In genomic region chr15:31345606-31346366, GRCh38 we compare ENCODE assay signal across 9 cellular contexts. TPM values are rescaled to one million over a fixed set of nuclear protein-coding genes. Genes with fewer than 3 reads are reported as not detected.
DNase-seq lines count a peak whose midpoint lies in the region; ATAC-seq and TF ChIP-seq lines count a peak whose summit lies in the region.
"Had no signal": no experiment of that assay in that cellular context is flagged by ENCODE, and none has a peak within 500 bp of the region (broad histone marks: within the 10 kb centered on the region; RNA-seq: fewer than 3 reads in every experiment).

No MANE protein-coding gene starts in this region.

- peaks cover 94% of the 10 kb centered on the region for H3K79me2 ChIP-seq in Karpas-422 (ENCODE audit: low read length)

- POLR2A ChIA-PET in MCF 10A (lab: Yijun Ruan, JAX) = no interaction called here

- no peaks in the 10 kb centered on the region for H3K36me3 ChIP-seq in breast epithelium
- no peaks in the 10 kb centered on the region for H3K36me3 ChIP-seq in Karpas-422 (ENCODE audit: insufficient read depth, low read length)

- TF ChIP-seq POLR2A in breast epithelium (IDR thresholded peaks at IDR 0.05) = no peak

- H3K4me1 Mint-ChIP-seq in MCF 10A (ENCODE audit: insufficient read depth, unreplicated experiment) (peaks cover 25% of the 10 kb centered on the region), immature natural killer cell (peaks cover 100% of the 10 kb centered on the region in 2 donors)

- H3K27me3 Mint-ChIP-seq in MCF 10A (ENCODE audit: insufficient read depth, unreplicated experiment) (no peaks in the 10 kb centered on the region), immature natural killer cell (ENCODE audit: low read depth in 3 of 3) (peaks cover 38 to 70% (median 50%) of the 10 kb centered on the region in 3 donors)

- no TSS peak for BruUV-seq in MCF 10A (replicated peaks; lab: Mats Ljungman, UMichigan)

- intact Hi-C loops in breast epithelium (cut with DNase I; ENCODE audit: low total_unique reads) = no loop called here
- intact Hi-C loops in MCF 10A (cut with micrococcal nuclease) = no loop called here

- H3K27me3 ChIP-seq in breast epithelium (no peaks in the 10 kb centered on the region), Karpas-422 (ENCODE audit: low read length) (no peaks in the 10 kb centered on the region)

- H3K9me3 ChIP-seq in breast epithelium (no peaks in the 10 kb centered on the region), Karpas-422 (ENCODE audit: low read length) (no peaks in the 10 kb centered on the region)

- peaks cover 64% of the 10 kb centered on the region; the same call in 1 of the 2 replicates for H4K20me1 ChIP-seq in Karpas-422 (ENCODE audit: insufficient read depth, low read depth, low read length)

- CTCF ChIA-PET in MCF 10A (lab: Yijun Ruan, JAX) = interaction anchor here (0.6 kb wide), 2 partner anchors 51 to 635 kb away, joined by 3 to 5 read pairs; no protein-coding TSS in a partner anchor

- H3K9me2 ChIP-seq in Karpas-422 (replicated peaks; ENCODE audit: insufficient read depth, low read length) = no peaks in the 10 kb centered on the region

- DNase-seq in breast epithelium (ENCODE audit: low spot score in 2 of 2) (no peak), MCF 10A (ENCODE audit: unreplicated experiment) (no peak), Karpas-422 (no peak), immature natural killer cell (peak; percentile 54 to 76 (median 61)), NCI-H128 (lab: John Stamatoyannopoulos, UW; ENCODE audit: unreplicated experiment) (no peak), GM03348 (ENCODE audit: low spot score) (no peak)

- H2AFZ ChIP-seq in Karpas-422 (ENCODE audit: low read length) = no peak overlapping the region

- H3K36me3 Mint-ChIP-seq in MCF 10A (ENCODE audit: insufficient read depth, unreplicated experiment) = peaks cover 17% of the 10 kb centered on the region
- H3K36me3 Mint-ChIP-seq in immature natural killer cell = no peaks in the 10 kb centered on the region

- no peak for TF ChIP-seq CTCF in breast epithelium (IDR thresholded peaks at IDR 0.05)
- no peak for TF ChIP-seq CTCF in MCF 10A (IDR thresholded peaks at IDR 0.05; ENCODE audit: unreplicated experiment)

- ATAC-seq in HG02970 (IDR thresholded peaks at IDR 0.05; ENCODE audit: low FRiP score, unreplicated experiment) (no peak), HG03342 (IDR thresholded peaks at IDR 0.05; ENCODE audit: unreplicated experiment) (no peak)
- ATAC-seq: Panc1 had no signal

- no peak overlapping the region for H3K4me3 Mint-ChIP-seq in MCF 10A (ENCODE audit: unreplicated experiment)
- peak overlapping the region; percentile 70 to 85 (median 80) for H3K4me3 Mint-ChIP-seq in immature natural killer cell

- peak overlapping the region; percentile 17 to 61 for H3K27ac ChIP-seq in breast epithelium
- peak overlapping the region; percentile 89 for H3K27ac ChIP-seq in Karpas-422 (ENCODE audit: low read length)

- peak overlapping the region; percentile 65 for H3K9ac ChIP-seq in Karpas-422 (ENCODE audit: low read length)

- H3K27ac Mint-ChIP-seq in MCF 10A (ENCODE audit: low read depth, unreplicated experiment) (no peak overlapping the region), immature natural killer cell (peak overlapping the region; percentile 92 to 96 (median 95))

- H3K4me1 ChIP-seq in breast epithelium (peaks cover 7 to 28% of the 10 kb centered on the region in 2 donors), Karpas-422 (ENCODE audit: low read length) (peaks cover 95% of the 10 kb centered on the region)

- H3K9me3 Mint-ChIP-seq in MCF 10A (ENCODE audit: unreplicated experiment) = no peaks in the 10 kb centered on the region
- H3K9me3 Mint-ChIP-seq in immature natural killer cell = no peaks in the 10 kb centered on the region

- H3K4me2 ChIP-seq in Karpas-422 (ENCODE audit: low read depth, low read length, poor library complexity, severe bottlenecking) = peak overlapping the region; percentile 71

- peak overlapping the region in 2 of 3 donors; percentile 3 to 15 for H3K4me3 ChIP-seq in breast epithelium
- peak overlapping the region; percentile 62 for H3K4me3 ChIP-seq in Karpas-422 (ENCODE audit: low read length)

RNA-seq across cellular contexts. Expression of gene KLF13, which starts 19.2 kb away (rescaled TPM):
- total RNA-seq in breast epithelium (10 to 100 TPM; 26.3 to 52.2 (median 28.2) TPM), MCF 10A (2022) (83.1 and 110 TPM in 2 replicates)
- 32.9 and 38.8 TPM in 2 replicates for total RNA-seq in Karpas-422 (2014; rRNA removed; shearing (Covaris generic); ENCODE audit: low replicate concordance)
- polyA plus RNA-seq in immature natural killer cell = 10 to 100 TPM; 24.7 to 89.9 (median 47.2) TPM

Comparison
In these comparisons a context has a peak if more than half of its experiments do, and no peak if none do; other contexts are left out.
1. DNase-seq: peak in immature natural killer cell (3 of 3); none in breast epithelium (0 of 2), MCF 10A (single experiment), Karpas-422 (single experiment), NCI-H128 (single experiment) and GM03348 (single experiment).